Comparison of ENCODE assay signal across 8 cellular contexts in genomic region chr1:196660912-196661311, GRCh38. TPM values are rescaled to one million over a fixed set of nuclear protein-coding genes. Genes with fewer than 3 reads are reported as not detected.
DNase-seq lines count a peak whose midpoint lies in the region; ATAC-seq, FAIRE-seq and TF ChIP-seq lines count a peak whose summit lies in the region.

No MANE protein-coding gene starts in this region.

- H3K4me1 ChIP-seq in ascending aorta (no peaks in the 10 kb centered on the region), spleen (peaks cover 0 to 13% (median 4%) of the 10 kb centered on the region in 6 donors)

- TF ChIP-seq CTCF in AG04450 (IDR thresholded peaks at IDR 0.05; ENCODE audit: low read depth, low read length) (peak; percentile 53), ascending aorta (IDR thresholded peaks at IDR 0.05) (peak; percentile 33 to 50 (median 37)), spleen (IDR thresholded peaks at IDR 0.05 in 8 of 11, conservative IDR thresholded peaks at IDR 0.05 in 3 of 11) (peak in 8 of 11 experiments; percentile 12 to 53 (median 38))

- POLR2A ChIA-PET in AG04450 (lab: Yijun Ruan, JAX), result no interaction called here

- DNase-seq in AG04450 (ENCODE audit: low read depth, low spot score) (peak; percentile 6), GM18507 (ENCODE audit: extremely low spot score, insufficient read length, low read depth) (peak; percentile 2), NCI-H2029 treated with DMSO at 0.1 percent for 48 hours (lab: John Stamatoyannopoulos, UW) (peak; percentile 10), ascending aorta (ENCODE audit: low spot score in 2 of 2) (no peak), hepatic stellate cell (ENCODE audit: low spot score) (peak; percentile 7), spleen (no peak)
- no peak for DNase-seq in activated naive CD4-positive, alpha-beta T cell treated with Interleukin-2 at 50 U/mL for 16 hours

- CTCF ChIA-PET in AG04450 (lab: Charles Lee), result interaction anchor here (0.6 to 4.5 kb wide), 33 partner anchors 9 to 533 kb away, joined by 3 to 130 read pairs (median 4); partner anchors contain the start of genes CFH and KCNT2

- no peak overlapping the region for H3K27ac ChIP-seq in AG04450 (ENCODE audit: low read depth, low read length)
- no peak overlapping the region for H3K27ac ChIP-seq in ascending aorta
- no peak overlapping the region for H3K27ac ChIP-seq in spleen

- intact Hi-C loops in ascending aorta (cut with DNase I) (loop anchor here (2.0 to 5.0 kb wide), 2 partner anchors 299 to 512 kb away; no protein-coding TSS in a partner anchor), spleen (cut with DNase I; ENCODE audit: low total_unique reads) (no loop called here)

- no peak for FAIRE-seq in GM18507 (lab: Jason Lieb, UNC)

- H3K9me3 ChIP-seq in AG04450 (ENCODE audit: control insufficient read depth, insufficient read depth, low read length) (no peaks in the 10 kb centered on the region), ascending aorta (no peaks in the 10 kb centered on the region), spleen (no peaks in the 10 kb centered on the region)

- no peak for TF ChIP-seq POLR2A in spleen (IDR thresholded peaks at IDR 0.05)

- H3K36me3 ChIP-seq in ascending aorta (no peaks in the 10 kb centered on the region), spleen (no peaks in the 10 kb centered on the region)

- H3K4me3 ChIP-seq in AG04450 (ENCODE audit: low read depth, low read length) (no peak overlapping the region), ascending aorta (no peak overlapping the region), spleen (peak overlapping the region in 1 of 8 donors; percentile 41)

- H3K27me3 ChIP-seq in AG04450 (ENCODE audit: control insufficient read depth, insufficient read depth, low read length) (no peaks in the 10 kb centered on the region), ascending aorta (no peaks in the 10 kb centered on the region), spleen (replicated peaks in 1 of 7) (no peaks in the 10 kb centered on the region)

- peak; percentile 74 for ATAC-seq in HG02938 (IDR thresholded peaks at IDR 0.05; ENCODE audit: unreplicated experiment)

- 13 to 16% (median 14%) methylated on average over 4 of the region's 4 CpGs for WGBS in spleen, 5 donors

RNA-seq across cellular contexts. Expression of gene CFH, which starts 9.1 kb away (rescaled TPM):
- polyA plus RNA-seq in AG04450 (2011; rRNA removed) (27.3 and 37.8 TPM in 2 replicates), spleen (1 to 10 TPM; 7.2 to 7.5 (median 7.3) TPM)
- polyA minus RNA-seq in AG04450 (2011; rRNA and poly(A)+ RNA removed), result 7.3 and 14.1 TPM in 2 replicates
- total RNA-seq in ascending aorta (108 TPM), spleen (10 to 100 TPM; 10.8 to 42.7 (median 18.0) TPM)

RNA-seq across cellular contexts. Expression of gene KCNT2, which starts 52.7 kb away (rescaled TPM):
- 1.3 and 2.0 TPM in 2 replicates for polyA plus RNA-seq in AG04450 (2011; rRNA removed)
- polyA minus RNA-seq in AG04450 (2011; rRNA and poly(A)+ RNA removed), result 4.4 and 6.6 TPM in 2 replicates
- total RNA-seq in ascending aorta, result 8.4 TPM
- total RNA-seq in spleen, result 1 to 10 TPM in 5 of 7 donors, under 1 TPM in 2; 0.77 to 1.2 (median 1.0) TPM
- under 1 TPM; 0.04 to 0.13 (median 0.12) TPM for polyA plus RNA-seq in spleen

Comparison
In these comparisons a context has a peak if more than half of its experiments do, and no peak if none do; other contexts are left out.
1. DNase-seq: peak in AG04450 (single experiment), GM18507 (single experiment), NCI-H2029 treated with DMSO at 0.1 percent for 48 hours (single experiment) and hepatic stellate cell (single experiment); none in ascending aorta (0 of 2), spleen (single experiment) and activated naive CD4-positive, alpha-beta T cell treated with Interleukin-2 at 50 U/mL for 16 hours (single experiment).
2. Peak in every context shown above with its lines, with median percentiles within 50 percentile points of each other: CTCF ChIP-seq.